In the genomic region with DNA sequence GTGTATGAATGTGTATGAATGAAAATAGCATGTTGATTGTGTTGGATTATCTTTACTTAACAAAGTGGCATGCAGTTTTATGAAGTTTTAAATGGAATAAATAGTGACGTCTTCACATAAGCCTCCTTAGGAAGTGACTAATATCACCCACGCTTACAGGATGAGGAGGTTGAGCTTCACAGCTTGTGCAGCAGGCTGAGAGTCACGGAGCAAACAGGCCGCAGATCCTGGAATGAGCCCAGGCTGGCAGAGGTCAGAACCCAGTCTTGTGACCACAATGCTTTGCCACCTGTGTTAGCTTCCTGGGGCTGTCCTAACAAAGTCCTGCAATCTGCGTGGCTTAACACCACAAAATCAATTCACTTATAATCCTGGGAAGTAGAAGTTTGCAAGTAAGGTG, we compare ENCODE assay signal across 1 cellular context.
TF ChIP-seq lines count a peak whose summit lies in the region.

No MANE protein-coding gene starts in this region.

TF ChIP-seq in HepG2, 621 proteins besides CTCF, POLR2A, EP300 and RAD21:
- TF ChIP-seq, protein P1, sequence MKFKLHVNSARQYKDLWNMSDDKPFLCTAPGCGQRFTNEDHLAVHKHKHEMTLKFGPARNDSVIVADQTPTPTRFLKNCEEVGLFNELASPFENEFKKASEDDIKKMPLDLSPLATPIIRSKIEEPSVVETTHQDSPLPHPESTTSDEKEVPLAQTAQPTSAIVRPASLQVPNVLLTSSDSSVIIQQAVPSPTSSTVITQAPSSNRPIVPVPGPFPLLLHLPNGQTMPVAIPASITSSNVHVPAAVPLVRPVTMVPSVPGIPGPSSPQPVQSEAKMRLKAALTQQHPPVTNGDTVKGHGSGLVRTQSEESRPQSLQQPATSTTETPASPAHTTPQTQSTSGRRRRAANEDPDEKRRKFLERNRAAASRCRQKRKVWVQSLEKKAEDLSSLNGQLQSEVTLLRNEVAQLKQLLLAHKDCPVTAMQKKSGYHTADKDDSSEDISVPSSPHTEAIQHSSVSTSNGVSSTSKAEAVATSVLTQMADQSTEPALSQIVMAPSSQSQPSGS (CRISPR knock-in tag; IDR thresholded peaks at IDR 0.05) = no peak
- no peak for TF ChIP-seq ARNT (IDR thresholded peaks at IDR 0.05)
- no peak for TF ChIP-seq SPEN (CRISPR knock-in tag; IDR thresholded peaks at IDR 0.05; ENCODE audit: low read depth)
- TF ChIP-seq GATAD2A (CRISPR knock-in tag; IDR thresholded peaks at IDR 0.05) = no peak
- peak; percentile 23; the same call in 1 of the 2 replicates for TF ChIP-seq ATF7 (IDR thresholded peaks at IDR 0.05)
- TF ChIP-seq ATF7 (CRISPR knock-in tag; IDR thresholded peaks at IDR 0.05) = no peak
- no peak for TF ChIP-seq PHF20 (CRISPR knock-in tag; IDR thresholded peaks at IDR 0.05)
- 0 out of 2 replicates have a peak, but pooled peaks have one; percentile 12 for TF ChIP-seq MED1 (CRISPR knock-in tag; IDR thresholded peaks at IDR 0.05)
- no peak for TF ChIP-seq KLF12 (CRISPR knock-in tag; IDR thresholded peaks at IDR 0.05; ENCODE audit: borderline replicate concordance)
- TF ChIP-seq GTF3A (CRISPR knock-in tag; conservative IDR thresholded peaks at IDR 0.05) = no peak
- TF ChIP-seq ZNF768 (CRISPR knock-in tag; IDR thresholded peaks at IDR 0.05) = no peak
- TF ChIP-seq, protein P2, sequence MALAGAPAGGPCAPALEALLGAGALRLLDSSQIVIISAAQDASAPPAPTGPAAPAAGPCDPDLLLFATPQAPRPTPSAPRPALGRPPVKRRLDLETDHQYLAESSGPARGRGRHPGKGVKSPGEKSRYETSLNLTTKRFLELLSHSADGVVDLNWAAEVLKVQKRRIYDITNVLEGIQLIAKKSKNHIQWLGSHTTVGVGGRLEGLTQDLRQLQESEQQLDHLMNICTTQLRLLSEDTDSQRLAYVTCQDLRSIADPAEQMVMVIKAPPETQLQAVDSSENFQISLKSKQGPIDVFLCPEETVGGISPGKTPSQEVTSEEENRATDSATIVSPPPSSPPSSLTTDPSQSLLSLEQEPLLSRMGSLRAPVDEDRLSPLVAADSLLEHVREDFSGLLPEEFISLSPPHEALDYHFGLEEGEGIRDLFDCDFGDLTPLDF (CRISPR knock-in tag; IDR thresholded peaks at IDR 0.05) = no peak
- TF ChIP-seq ZNF17 (CRISPR knock-in tag; IDR thresholded peaks at IDR 0.05) = no peak
- TF ChIP-seq, protein P3, sequence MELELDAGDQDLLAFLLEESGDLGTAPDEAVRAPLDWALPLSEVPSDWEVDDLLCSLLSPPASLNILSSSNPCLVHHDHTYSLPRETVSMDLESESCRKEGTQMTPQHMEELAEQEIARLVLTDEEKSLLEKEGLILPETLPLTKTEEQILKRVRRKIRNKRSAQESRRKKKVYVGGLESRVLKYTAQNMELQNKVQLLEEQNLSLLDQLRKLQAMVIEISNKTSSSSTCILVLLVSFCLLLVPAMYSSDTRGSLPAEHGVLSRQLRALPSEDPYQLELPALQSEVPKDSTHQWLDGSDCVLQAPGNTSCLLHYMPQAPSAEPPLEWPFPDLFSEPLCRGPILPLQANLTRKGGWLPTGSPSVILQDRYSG (CRISPR knock-in tag; IDR thresholded peaks at IDR 0.05) = no peak
- no peak for TF ChIP-seq HOXA7 (CRISPR knock-in tag; IDR thresholded peaks at IDR 0.05)
- TF ChIP-seq, protein P4, sequence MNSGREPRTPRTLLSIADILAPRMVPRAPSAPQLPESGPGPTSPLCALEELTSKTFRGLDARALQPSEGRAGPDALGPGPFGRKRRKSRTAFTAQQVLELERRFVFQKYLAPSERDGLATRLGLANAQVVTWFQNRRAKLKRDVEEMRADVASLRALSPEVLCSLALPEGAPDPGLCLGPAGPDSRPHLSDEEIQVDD (CRISPR knock-in tag; IDR thresholded peaks at IDR 0.05; ENCODE audit: borderline replicate concordance) = no peak
